ENCODE assay signal across 20 cellular contexts in genomic region chr11:79592441-79593223, GRCh38.
DNase-seq lines count a peak whose midpoint lies in the region; ATAC-seq, FAIRE-seq and TF ChIP-seq lines count a peak whose summit lies in the region.
"Had no signal": no experiment of that assay in that cellular context is flagged by ENCODE, and none has a peak within 500 bp of the region (broad histone marks: within the 10 kb centered on the region; RNA-seq: fewer than 3 reads in every experiment).

No MANE protein-coding gene starts in this region.

- no peak overlapping the region for H2AFZ ChIP-seq in astrocyte (ENCODE audit: low read depth, low read length)

- H3K4me1 ChIP-seq in astrocyte (ENCODE audit: insufficient read depth, low read length): no peaks in the 10 kb centered on the region
- no peaks in the 10 kb centered on the region for H3K4me1 ChIP-seq in tibial artery

- no peak overlapping the region for H3K9ac ChIP-seq in astrocyte (ENCODE audit: low read length)
- H3K9ac ChIP-seq: BLaER1 treated with 17β-estradiol and CSF1 and Interleukin-3, amounts not matched to agents 10 nM and 100 nM had no signal

- DNase-seq in NCI-H1417 (lab: John Stamatoyannopoulos, UW): peak in 2 of 3 experiments; percentile 44 to 47
- DNase-seq in NCI-H1417 treated with DMSO at 0.1 percent for 48 hours (lab: John Stamatoyannopoulos, UW): no peak
- DNase-seq in astrocyte (ENCODE audit: low read depth): no peak
- peak; percentile 86 for DNase-seq in kidney glomerular epithelial cell (lab: John Stamatoyannopoulos, UW)
- peak; percentile 80 for DNase-seq in retina
- no peak for DNase-seq in NCI-H524 (lab: John Stamatoyannopoulos, UW)
- no peak for DNase-seq in activated T-cell treated with anti-CD3 and anti-CD28 coated beads, Interleukin-2, amount 50 U/mL, for 72 hours
- DNase-seq in tibial artery: no peak
- DNase-seq: CD8-positive, alpha-beta memory T cell; DMS79 treated with DMSO at 0.1 percent for 48 hours; NCI-H1092 treated with DMSO at 0.1 percent for 48 hours; NCI-H187 treated with DMSO at 0.1 percent for 48 hours; NCI-H69 had no signal

- no peak overlapping the region for H3K4me3 Mint-ChIP-seq in astrocyte (ENCODE audit: unreplicated experiment)
- no peak overlapping the region for H3K4me3 Mint-ChIP-seq in activated T-cell treated with anti-CD3 and anti-CD28 coated beads, Interleukin-2, amount 50 U/mL, for 72 hours
- H3K4me3 Mint-ChIP-seq: CD8-positive, alpha-beta memory T cell had no signal

- no peak for TF ChIP-seq CTCF in astrocyte (IDR thresholded peaks at IDR 0.05; ENCODE audit: insufficient read depth, low read depth, low read length)
- TF ChIP-seq CTCF in tibial artery (IDR thresholded peaks at IDR 0.05): no peak

- H3K27me3 ChIP-seq in astrocyte (ENCODE audit: insufficient read depth, low read length): no peaks in the 10 kb centered on the region
- no peaks in the 10 kb centered on the region for H3K27me3 ChIP-seq in tibial artery
- H3K27me3 ChIP-seq: BLaER1 treated with 17β-estradiol and CSF1 and Interleukin-3, amounts not matched to agents 10 nM and 100 nM had no signal

- H3K27me3 Mint-ChIP-seq in astrocyte (ENCODE audit: low read depth, unreplicated experiment): peaks cover 10% of the 10 kb centered on the region
- no peaks in the 10 kb centered on the region for H3K27me3 Mint-ChIP-seq in activated T-cell treated with anti-CD3 and anti-CD28 coated beads, Interleukin-2, amount 50 U/mL, for 72 hours (ENCODE audit: low read depth)
- H3K27me3 Mint-ChIP-seq: CD8-positive, alpha-beta memory T cell had no signal

- H3K4me1 Mint-ChIP-seq in astrocyte (ENCODE audit: low read depth, unreplicated experiment): peaks cover 9% of the 10 kb centered on the region
- H3K4me1 Mint-ChIP-seq in activated T-cell treated with anti-CD3 and anti-CD28 coated beads, Interleukin-2, amount 50 U/mL, for 72 hours (ENCODE audit: low read depth): no peaks in the 10 kb centered on the region
- H3K4me1 Mint-ChIP-seq: CD8-positive, alpha-beta memory T cell had no signal

- intact Hi-C loops in tibial artery (cut with DNase I; ENCODE audit: low total_unique reads): no loop called here

- H3K9me3 Mint-ChIP-seq in astrocyte (ENCODE audit: unreplicated experiment): peaks cover 5% of the 10 kb centered on the region
- H3K9me3 Mint-ChIP-seq in activated T-cell treated with anti-CD3 and anti-CD28 coated beads, Interleukin-2, amount 50 U/mL, for 72 hours: peaks cover 13 to 14% of the 10 kb centered on the region in 2 donors

- H3K36me3 ChIP-seq in astrocyte (ENCODE audit: insufficient read depth, low read length): no peaks in the 10 kb centered on the region
- H3K36me3 ChIP-seq in tibial artery: no peaks in the 10 kb centered on the region
- H3K36me3 ChIP-seq: BLaER1 treated with 17β-estradiol and CSF1 and Interleukin-3, amounts not matched to agents 10 nM and 100 nM had no signal

- no peak overlapping the region for H3K4me2 ChIP-seq in astrocyte (ENCODE audit: low read length)

- H3K4me3 ChIP-seq in astrocyte (ENCODE audit: insufficient read depth, low read depth, low read length) (no peak overlapping the region), tibial artery (no peak overlapping the region)
- H3K4me3 ChIP-seq: BLaER1 treated with 17β-estradiol and CSF1 and Interleukin-3, amounts not matched to agents 10 nM and 100 nM; K562; SK-N-MC had no signal

- H3K79me2 ChIP-seq in astrocyte (ENCODE audit: insufficient read depth, low read length): no peaks in the 10 kb centered on the region

- H3K27ac ChIP-seq in astrocyte (ENCODE audit: low read depth, low read length): no peak overlapping the region
- no peak overlapping the region for H3K27ac ChIP-seq in tibial artery
- H3K27ac ChIP-seq: BLaER1 treated with 17β-estradiol and CSF1 and Interleukin-3, amounts not matched to agents 10 nM and 100 nM; SK-N-MC had no signal

- no peak for FAIRE-seq in astrocyte (lab: Jason Lieb, UNC)
- FAIRE-seq: G401.6, GM12892, K562 had no signal

- H3K36me3 Mint-ChIP-seq in astrocyte (ENCODE audit: low read depth, unreplicated experiment): no peaks in the 10 kb centered on the region
- no peaks in the 10 kb centered on the region for H3K36me3 Mint-ChIP-seq in activated T-cell treated with anti-CD3 and anti-CD28 coated beads, Interleukin-2, amount 50 U/mL, for 72 hours (ENCODE audit: insufficient read depth in 2 of 2)
- H3K36me3 Mint-ChIP-seq: CD8-positive, alpha-beta memory T cell had no signal

- H3K9me3 ChIP-seq in astrocyte (ENCODE audit: insufficient read depth, low read depth, low read length) (peaks cover 3% of the 10 kb centered on the region), tibial artery (peaks cover 0 to 11% (median 0%) of the 10 kb centered on the region in 3 donors)

- peak overlapping the region; percentile 90 for H3K27ac Mint-ChIP-seq in astrocyte (ENCODE audit: unreplicated experiment)
- no peak overlapping the region for H3K27ac Mint-ChIP-seq in activated T-cell treated with anti-CD3 and anti-CD28 coated beads, Interleukin-2, amount 50 U/mL, for 72 hours
- H3K27ac Mint-ChIP-seq: CD8-positive, alpha-beta memory T cell had no signal

- no peaks in the 10 kb centered on the region for H4K20me1 ChIP-seq in astrocyte (ENCODE audit: insufficient read depth, low read length)
- H4K20me1 ChIP-seq: BLaER1 treated with 17β-estradiol and CSF1 and Interleukin-3, amounts not matched to agents 10 nM and 100 nM had no signal

- ATAC-seq in activated T-cell treated with anti-CD3 and anti-CD28 coated beads, Interleukin-2, amount 50 U/mL, for 72 hours (replicated peaks in 1 of 2): no peak
- ATAC-seq: K562, Panc1, Right ventricle myocardium inferior had no signal

Comparison
In these comparisons a context has a peak if more than half of its experiments do, and no peak if none do; other contexts are left out.
1. DNase-seq: peak in NCI-H1417 (2 of 3), kidney glomerular epithelial cell (single experiment) and retina (single experiment); none in NCI-H1417 treated with DMSO at 0.1 percent for 48 hours (single experiment), astrocyte (single experiment), NCI-H524 (0 of 2), activated T-cell treated with anti-CD3 and anti-CD28 coated beads, Interleukin-2, amount 50 U/mL, for 72 hours (0 of 2) and tibial artery (0 of 2).